In the genomic region with DNA sequence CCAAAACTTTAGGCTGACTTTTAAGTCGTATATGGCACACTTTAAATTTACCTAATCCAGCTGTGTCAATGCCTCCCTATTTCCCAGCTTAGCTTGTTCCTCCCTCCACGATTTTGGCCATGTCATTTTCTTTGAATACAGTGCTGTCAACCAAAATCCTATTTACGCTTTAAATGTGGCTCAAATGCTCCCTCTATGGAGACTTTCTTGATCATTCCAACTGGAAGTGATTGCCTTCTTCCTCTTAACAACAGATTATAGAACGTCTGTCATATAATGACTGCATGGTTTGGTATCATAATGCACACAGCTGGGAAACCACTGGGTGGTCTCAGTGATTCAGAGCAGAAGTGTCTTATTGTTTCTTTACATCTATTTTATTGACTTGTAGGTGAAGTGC, we compare ENCODE assay signal across 1 cellular context.
TF ChIP-seq lines count a peak whose summit lies in the region.

No MANE protein-coding gene starts in this region.

TF ChIP-seq in H1, 55 proteins besides CTCF, POLR2A, EP300 and RAD21:
- TF ChIP-seq ATF3 (IDR thresholded peaks at IDR 0.05; ENCODE audit: insufficient read depth, low read depth, low read length): no peak
- TF ChIP-seq FOSL1 (IDR thresholded peaks at IDR 0.05; ENCODE audit: insufficient read depth, low read depth, low read length): no peak
- no peak for TF ChIP-seq SIX5 (IDR thresholded peaks at IDR 0.05; ENCODE audit: low read depth, low read length)
- TF ChIP-seq POLR2AphosphoS5 (IDR thresholded peaks at IDR 0.05; ENCODE audit: low read depth, low read length): no peak
- no peak for TF ChIP-seq CHD2 (IDR thresholded peaks at IDR 0.05; ENCODE audit: low read length)
